8 cellular contexts compared by ENCODE assay signal in the genomic region with DNA sequence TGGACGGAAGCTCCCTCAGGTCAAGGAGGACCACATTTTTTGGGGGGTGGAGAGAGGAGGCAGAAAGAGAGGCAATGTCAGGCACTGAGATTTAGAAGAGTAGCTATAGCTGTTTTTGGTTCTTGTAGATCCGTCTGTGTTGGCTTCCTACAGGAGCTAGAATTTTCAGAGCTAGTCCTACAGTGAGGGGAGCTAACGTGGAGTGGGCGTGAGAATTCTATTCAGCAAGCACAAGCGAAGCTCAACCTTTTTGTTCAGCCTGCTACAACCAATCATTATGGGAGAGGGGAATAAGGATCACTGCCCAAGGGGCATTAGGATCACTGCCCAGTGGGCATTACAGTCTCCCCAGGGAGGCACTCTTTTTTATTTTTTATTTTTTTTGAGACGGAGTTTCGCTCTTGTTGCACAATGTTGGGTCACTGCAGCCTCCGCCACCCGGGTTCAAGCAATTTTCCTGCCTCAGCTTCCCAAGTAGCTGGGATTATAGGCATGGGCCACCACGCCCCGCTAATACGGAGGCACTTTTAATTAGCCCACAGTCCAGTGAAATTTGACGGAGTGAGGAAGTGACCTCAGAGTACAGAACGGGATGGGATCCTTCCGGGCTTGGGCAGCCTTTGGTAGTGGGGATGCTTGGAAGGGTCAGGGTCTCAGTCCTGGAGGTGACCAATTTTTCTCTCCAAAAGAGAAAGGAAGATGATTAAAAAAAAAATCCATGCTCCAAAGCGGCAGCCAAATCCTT. TPM values are rescaled to one million over a fixed set of nuclear protein-coding genes. Genes with fewer than 3 reads are reported as not detected.
DNase-seq lines count a peak whose midpoint lies in the region; ATAC-seq and TF ChIP-seq lines count a peak whose summit lies in the region.

No MANE protein-coding gene starts in this region.

- H3K4me3 ChIP-seq in fibroblast of mammary gland (ENCODE audit: control insufficient read depth, low read depth, low read length): peak overlapping the region; percentile 83

- H3K4me1 Mint-ChIP-seq in activated T-cell treated with anti-CD3 and anti-CD28 coated beads, Interleukin-2, amount 50 U/mL, for 24 hours (ENCODE audit: low read depth): peaks cover 43% of the 10 kb centered on the region
- H3K4me1 Mint-ChIP-seq in T-cell (peaks cover 43 to 50% (median 46%) of the 10 kb centered on the region in 3 donors), osteocyte (ENCODE audit: unreplicated experiment) (peaks cover 36% of the 10 kb centered on the region)

- H3K36me3 Mint-ChIP-seq in activated T-cell treated with anti-CD3 and anti-CD28 coated beads, Interleukin-2, amount 50 U/mL, for 24 hours (ENCODE audit: low read depth): peaks cover 64% of the 10 kb centered on the region
- H3K36me3 Mint-ChIP-seq in T-cell (peaks cover 18% of the 10 kb centered on the region), osteocyte (ENCODE audit: unreplicated experiment) (peaks cover 3% of the 10 kb centered on the region)

- peak overlapping the region; percentile 95 for H3K27ac Mint-ChIP-seq in activated T-cell treated with anti-CD3 and anti-CD28 coated beads, Interleukin-2, amount 50 U/mL, for 24 hours
- H3K27ac Mint-ChIP-seq in T-cell (peak overlapping the region; percentile 91 to 93), osteocyte (ENCODE audit: unreplicated experiment) (peak overlapping the region; percentile 92)

- TF ChIP-seq CTCF in fibroblast of mammary gland (conservative IDR thresholded peaks at IDR 0.05; ENCODE audit: control insufficient read depth, insufficient read depth, low read depth, low read length): no peak
- TF ChIP-seq CTCF in osteocyte (IDR thresholded peaks at IDR 0.05): no peak

- no peaks in the 10 kb centered on the region for H3K27me3 Mint-ChIP-seq in activated T-cell treated with anti-CD3 and anti-CD28 coated beads, Interleukin-2, amount 50 U/mL, for 24 hours
- H3K27me3 Mint-ChIP-seq in T-cell (no peaks in the 10 kb centered on the region), osteocyte (ENCODE audit: unreplicated experiment) (no peaks in the 10 kb centered on the region)

- no peaks in the 10 kb centered on the region for H3K9me3 Mint-ChIP-seq in activated T-cell treated with anti-CD3 and anti-CD28 coated beads, Interleukin-2, amount 50 U/mL, for 24 hours
- H3K9me3 Mint-ChIP-seq in T-cell (no peaks in the 10 kb centered on the region), osteocyte (ENCODE audit: unreplicated experiment) (no peaks in the 10 kb centered on the region)

- CTCF ChIA-PET in T-cell (lab: Charles Lee): interaction anchor here (0.6 to 1.9 kb wide), 2 partner anchors 26 to 197 kb away, joined by 4 to 5 read pairs; no protein-coding TSS in a partner anchor

- POLR2A ChIA-PET in T-cell (lab: Charles Lee): interaction anchor here in 1 of 2 donors (0.6 kb wide), 1 partner anchor 121 kb away, joined by 3 read pairs; a partner anchor contains a TSS

- peak overlapping the region; percentile 95 for H3K4me3 Mint-ChIP-seq in activated T-cell treated with anti-CD3 and anti-CD28 coated beads, Interleukin-2, amount 50 U/mL, for 24 hours
- peak overlapping the region; percentile 89 to 99 (median 95) for H3K4me3 Mint-ChIP-seq in T-cell
- peak overlapping the region; percentile 89 for H3K4me3 Mint-ChIP-seq in osteocyte (ENCODE audit: unreplicated experiment)

- ATAC-seq in T-cell (replicated peaks in 1 of 4): no peak
- no peak for ATAC-seq in GM21423 (IDR thresholded peaks at IDR 0.05; ENCODE audit: unreplicated experiment)
- no peak for ATAC-seq in HG03521 (IDR thresholded peaks at IDR 0.05; ENCODE audit: unreplicated experiment)

- no peak for DNase-seq in activated T-cell treated with anti-CD3 and anti-CD28 coated beads, Interleukin-2, amount 50 U/mL, for 24 hours
- no peak for DNase-seq in activated T-cell treated with anti-CD3 and anti-CD28 coated beads, Interleukin-2, amount 50 U/mL, for 48 hours
- no peak for DNase-seq in T-cell
- peak; percentile 51 for DNase-seq in fibroblast of mammary gland (ENCODE audit: low read depth)
- DNase-seq in osteocyte (ENCODE audit: extremely low spot score, unreplicated experiment): no peak
- DNase-seq in SK-N-DZ (ENCODE audit: low spot score): no peak

RNA-seq across cellular contexts. Expression of a gene that starts 1.1 kb away (rescaled TPM):
- total RNA-seq in T-cell (10 to 100 TPM; 45.0 to 67.0 (median 63.6) TPM), osteocyte (41.9 and 54.2 TPM in 2 replicates)
- polyA plus RNA-seq in SK-N-DZ (2014; cell fraction: cytosol; rRNA removed): 58.4 and 72.3 TPM in 2 replicates
- 42.2 and 45.7 TPM in 2 replicates for polyA plus RNA-seq in SK-N-DZ (2014; cell fraction: nucleus; rRNA removed)

RNA-seq across cellular contexts. Expression of a gene that starts 41.4 kb away (rescaled TPM):
- 10 to 100 TPM; 25.7 to 46.9 (median 43.3) TPM for total RNA-seq in T-cell
- 47.0 and 49.7 TPM in 2 replicates for total RNA-seq in osteocyte
- polyA plus RNA-seq in SK-N-DZ (2014; cell fraction: cytosol; rRNA removed): 12.4 and 15.5 TPM in 2 replicates
- polyA plus RNA-seq in SK-N-DZ (2014; cell fraction: nucleus; rRNA removed): 12.2 and 18.1 TPM in 2 replicates
